Comparison of ENCODE assay signal across 1 cellular context in genomic region chr2:106868199-106868598, GRCh38.
TF ChIP-seq lines count a peak whose summit lies in the region.

No MANE protein-coding gene starts in this region.

TF ChIP-seq in WTC11, 78 proteins besides CTCF, POLR2A, EP300 and RAD21 (continued from another document):
- TF ChIP-seq USF2 (CRISPR knock-in tag; IDR thresholded peaks at IDR 0.05) (no peak), AR (CRISPR knock-in tag; IDR thresholded peaks at IDR 0.05) (no peak), ZNF512 (CRISPR knock-in tag; IDR thresholded peaks at IDR 0.05; ENCODE audit: borderline replicate concordance) (no peak), RORB (CRISPR knock-in tag; IDR thresholded peaks at IDR 0.05) (no peak), HMGXB4 (CRISPR knock-in tag; IDR thresholded peaks at IDR 0.05) (no peak), EMX1 (CRISPR knock-in tag; IDR thresholded peaks at IDR 0.05) (no peak)
